In genomic region chr20:40797425-40797824, GRCh38 we compare ENCODE assay signal across 11 cellular contexts.
A peak's percentile ranks its signal among the peaks of the same experiment; 100 is the strongest.
DNase-seq lines count a peak whose midpoint lies in the region; ATAC-seq, FAIRE-seq and TF ChIP-seq lines count a peak whose summit lies in the region.
"Had no signal": no experiment of that assay in that cellular context is flagged by ENCODE, and none has a peak within 500 bp of the region (broad histone marks: within the 10 kb centered on the region; RNA-seq: fewer than 3 reads in every experiment).

No MANE protein-coding gene starts in this region.

- intact Hi-C loops in K562 (cut with micrococcal nuclease): loop anchor here (2.0 kb wide), 1 partner anchor 149 kb away; no protein-coding TSS in a partner anchor
- intact Hi-C loops in mucosa of descending colon (cut with DNase I, micrococcal nuclease): no loop called here

- in situ Hi-C loops in K562 (cut with MboI): no loop called here

- FAIRE-seq in K562 (lab: Jason Lieb, UNC): no peak
- FAIRE-seq: TTC549 had no signal

- no peak overlapping the region for H2AFZ ChIP-seq in K562 (ENCODE audit: low read depth, low read length)

- no peaks in the 10 kb centered on the region for H3K9me1 ChIP-seq in K562 (ENCODE audit: control insufficient read depth, insufficient read depth, low read length)

- H3K27me3 ChIP-seq in K562 (ENCODE audit: control insufficient read depth in 2 of 2, insufficient read depth in 2 of 2, low read length in 2 of 2): no peaks in the 10 kb centered on the region
- H3K27me3 ChIP-seq in MG63: no peaks in the 10 kb centered on the region
- H3K27me3 ChIP-seq: BLaER1 treated with 17β-estradiol and CSF1 and Interleukin-3, amounts not matched to agents 10 nM and 100 nM had no signal

- no peak overlapping the region for H3K4me3 ChIP-seq in K562
- no peak overlapping the region for H3K4me3 ChIP-seq in mucosa of descending colon
- H3K4me3 ChIP-seq in MG63: no peak overlapping the region
- H3K4me3 ChIP-seq: BLaER1 treated with 17β-estradiol and CSF1 and Interleukin-3, amounts not matched to agents 10 nM and 100 nM had no signal

- CTCF ChIA-PET in K562 (lab: Yijun Ruan, JAX; ENCODE audit: low intra/inter-chr PET ratio): interaction anchor here (1.1 kb wide), 1 partner anchor 166 kb away, joined by 4 read pairs; no protein-coding TSS in a partner anchor

- H3K36me3 ChIP-seq in K562 (ENCODE audit: control insufficient read depth, insufficient read depth, low read length): no peaks in the 10 kb centered on the region
- no peaks in the 10 kb centered on the region for H3K36me3 ChIP-seq in mucosa of descending colon (ENCODE audit: low read depth)
- no peaks in the 10 kb centered on the region for H3K36me3 ChIP-seq in MG63
- H3K36me3 ChIP-seq: BLaER1 treated with 17β-estradiol and CSF1 and Interleukin-3, amounts not matched to agents 10 nM and 100 nM had no signal

- BruUV-seq in K562 (replicated peaks; lab: Mats Ljungman, UMichigan): no TSS peak

- TF ChIP-seq POLR2A in K562 (conservative IDR thresholded peaks at IDR 0.05): no peak

- no peak overlapping the region for H3K27ac ChIP-seq in K562 (ENCODE audit: extremely low read depth, low read depth, low read length)
- H3K27ac ChIP-seq: BLaER1 treated with 17β-estradiol and CSF1 and Interleukin-3, amounts not matched to agents 10 nM and 100 nM had no signal

- TF ChIP-seq CTCF in K562 (IDR thresholded peaks at IDR 0.05 in 2 of 3, conservative IDR thresholded peaks at IDR 0.05 in 1 of 3; ENCODE audit: insufficient read depth in 2 of 3, low read depth in 1 of 3, low read length in 3 of 3) (peak; percentile 43 to 66 (median 61); a peak in 5 of 6 replicates), mucosa of descending colon (IDR thresholded peaks at IDR 0.05) (peak; percentile 33)

- H3K4me2 ChIP-seq in K562 (ENCODE audit: insufficient read depth, low read length): no peak overlapping the region
- H3K4me2 ChIP-seq: BLaER1 treated with 17β-estradiol and CSF1 and Interleukin-3, amounts not matched to agents 10 nM and 100 nM had no signal

- no peaks in the 10 kb centered on the region for H3K79me2 ChIP-seq in K562 (ENCODE audit: control insufficient read depth, insufficient read depth, low read length)

- no peaks in the 10 kb centered on the region for H3K9me3 ChIP-seq in K562 (replicated peaks; ENCODE audit: control insufficient read depth, insufficient read depth, low read depth, low read length)
- H3K9me3 ChIP-seq in mucosa of descending colon: no peaks in the 10 kb centered on the region
- no peaks in the 10 kb centered on the region for H3K9me3 ChIP-seq in MG63
- H3K9me3 ChIP-seq: BLaER1 treated with 17β-estradiol and CSF1 and Interleukin-3, amounts not matched to agents 10 nM and 100 nM had no signal

- DNase-seq in NCI-H1105 treated with DMSO at 0.1 percent for 48 hours (lab: John Stamatoyannopoulos, UW) (peak; percentile 8), NCI-H1105 (lab: John Stamatoyannopoulos, UW) (no peak), HuH-7 (ENCODE audit: low spot score) (peak; percentile 26), K562 (ENCODE audit: extremely low read depth in 1 of 4, low spot score in 3 of 4) (peak in 2 of 4 experiments; percentile 29 to 31), mucosa of descending colon (peak in 1 of 3 donors; percentile 40), MG63 (no peak), anterior cingulate cortex (lab: John Stamatoyannopoulos, UW) (no peak)
- DNase-seq: stimulated activated CD4-positive, alpha-beta T cell treated with anti-CD3 and anti-CD28 coated beads, Interleukin-1b, Interleukin-23, amount 100 ng/mL, for 48 hours had no signal

- no peak for TF ChIP-seq EP300 in K562 (IDR thresholded peaks at IDR 0.05; ENCODE audit: low read length)

- WGBS in K562 (ENCODE audit: insufficient coverage, low coverage, missing lambda C conversion rate): 0% methylated on average over 4 of the region's 4 CpGs

- POLR2A ChIA-PET in K562 (lab: Yijun Ruan, JAX): interaction anchor here (0.6 to 0.9 kb wide), 5 partner anchors 15 to 479 kb away, joined by 3 read pairs; no protein-coding TSS in a partner anchor

- no peak overlapping the region for H3K9ac ChIP-seq in K562 (ENCODE audit: insufficient read depth in 1 of 2, low read depth in 2 of 2, low read length in 2 of 2)
- H3K9ac ChIP-seq: BLaER1 treated with 17β-estradiol and CSF1 and Interleukin-3, amounts not matched to agents 10 nM and 100 nM had no signal

- no peaks in the 10 kb centered on the region for H4K20me1 ChIP-seq in K562 (replicated peaks; ENCODE audit: control insufficient read depth, insufficient read depth, low read length)
- H4K20me1 ChIP-seq: BLaER1 treated with 17β-estradiol and CSF1 and Interleukin-3, amounts not matched to agents 10 nM and 100 nM had no signal

- H3K4me1 ChIP-seq in K562 (replicated peaks in 1 of 2; ENCODE audit: control insufficient read depth in 2 of 2, insufficient read depth in 2 of 2, low read length in 2 of 2) (no peaks in the 10 kb centered on the region), mucosa of descending colon (ENCODE audit: low read depth) (no peaks in the 10 kb centered on the region)
- H3K4me1 ChIP-seq: BLaER1 treated with 17β-estradiol and CSF1 and Interleukin-3, amounts not matched to agents 10 nM and 100 nM had no signal

- peak in 1 of 2 experiments; percentile 50; a peak in 2 of 4 replicates for TF ChIP-seq RAD21 in K562 (CRISPR knock-in tag; conservative IDR thresholded peaks at IDR 0.05 in 1 of 2, IDR thresholded peaks at IDR 0.05 in 1 of 2)

- ATAC-seq in K562: peak; percentile 81
- ATAC-seq in mucosa of descending colon: no peak
- no peak for ATAC-seq in GM18907 (IDR thresholded peaks at IDR 0.05; ENCODE audit: unreplicated experiment)

TF ChIP-seq in K562, 482 proteins besides CTCF, POLR2A, EP300 and RAD21:
- TF ChIP-seq RBM14 (IDR thresholded peaks at IDR 0.05; ENCODE audit: borderline replicate concordance, insufficient read depth, low read depth, low read length) (no peak), SMC3 (conservative IDR thresholded peaks at IDR 0.05; ENCODE audit: insufficient read depth, low read depth, low read length) (peak; percentile 31; the same call in 1 of the 2 replicates)

Comparison
In these comparisons a context has a peak if more than half of its experiments do, and no peak if none do; other contexts are left out.
1. DNase-seq: peak in NCI-H1105 treated with DMSO at 0.1 percent for 48 hours (single experiment) and HuH-7 (single experiment); none in NCI-H1105 (single experiment), MG63 (single experiment) and anterior cingulate cortex (0 of 58).